In the genomic region with DNA sequence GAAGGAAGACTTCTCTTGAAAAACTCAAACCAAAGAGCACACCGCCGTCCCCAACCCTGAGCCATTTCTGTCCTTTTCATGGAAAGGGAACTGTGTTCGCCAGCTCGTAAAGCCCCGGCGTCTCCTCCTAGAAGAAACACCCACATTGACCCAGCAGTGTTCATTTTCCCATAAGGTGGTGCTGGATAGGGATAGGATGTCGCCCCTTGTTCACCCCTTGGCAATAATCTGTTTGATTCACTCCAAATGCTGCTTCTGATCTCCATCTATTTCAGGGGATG, we compare ENCODE assay signal across 26 cellular contexts.
DNase-seq lines count a peak whose midpoint lies in the region; ATAC-seq and TF ChIP-seq lines count a peak whose summit lies in the region.
"Had no signal": no experiment of that assay in that cellular context is flagged by ENCODE, and none has a peak within 500 bp of the region (broad histone marks: within the 10 kb centered on the region; RNA-seq: fewer than 3 reads in every experiment).

No MANE protein-coding gene starts in this region.

- H3K4me3 ChIP-seq in transverse colon = no peak overlapping the region
- H3K4me3 ChIP-seq: GM23338, heart left ventricle, MG63, stomach, thyroid gland had no signal

- POLR2A ChIA-PET in activated naive CD8-positive, alpha-beta T cell treated with anti-CD3 and anti-CD28 coated beads, Interleukin-2, amount 10 ng/mL, durations not matched to agents 7 days and 5 days (lab: Charles Lee) = no interaction called here

- H3K4me1 ChIP-seq in transverse colon = peaks cover 0 to 12% (median 5%) of the 10 kb centered on the region in 4 donors
- H3K4me1 ChIP-seq: stomach, thyroid gland had no signal

- no peak for TF ChIP-seq POLR2A in transverse colon (IDR thresholded peaks at IDR 0.05)

- intact Hi-C loops in transverse colon (cut with DNase I; ENCODE audit: low total_unique reads) = no loop called here

- no peak for TF ChIP-seq EP300 in transverse colon (IDR thresholded peaks at IDR 0.05; ENCODE audit: low read depth)

- H3K27ac ChIP-seq in transverse colon = peak overlapping the region in 3 of 4 donors; percentile 9 to 23 (median 21)
- H3K27ac ChIP-seq: heart left ventricle, stomach, thyroid gland had no signal

- H3K9me3 ChIP-seq in transverse colon = no peaks in the 10 kb centered on the region
- H3K9me3 ChIP-seq: heart left ventricle, MG63, stomach, thyroid gland had no signal

- WGBS in transverse colon (ENCODE audit: low coverage in 1 of 2), 2 donors = 64 to 83% methylated on average over 4 to 7 of the region's 7 CpGs

- no peaks in the 10 kb centered on the region for H3K36me3 Mint-ChIP-seq in activated naive CD8-positive, alpha-beta T cell treated with anti-CD3 and anti-CD28 coated beads, Interleukin-2, amount 10 ng/mL, durations not matched to agents 7 days and 5 days

- no peak for TF ChIP-seq CTCF in transverse colon (IDR thresholded peaks at IDR 0.05)

- no peak for ATAC-seq in activated naive CD8-positive, alpha-beta T cell treated with anti-CD3 and anti-CD28 coated beads, Interleukin-2, amount 10 ng/mL, durations not matched to agents 7 days and 5 days (ENCODE audit: low read depth)
- ATAC-seq in GM19463 (IDR thresholded peaks at IDR 0.05; ENCODE audit: unreplicated experiment) = no peak
- ATAC-seq: GM23338, heart left ventricle, Panc1 had no signal

- peak overlapping the region; percentile 45 for H3K27ac Mint-ChIP-seq in activated naive CD8-positive, alpha-beta T cell treated with anti-CD3 and anti-CD28 coated beads, Interleukin-2, amount 10 ng/mL, durations not matched to agents 7 days and 5 days
- H3K27ac Mint-ChIP-seq: activated naive CD4-positive, alpha-beta T cell treated with anti-CD3 and anti-CD28 coated beads, Interleukin-2, amount 50 U/mL, for 24 hours; GM23338; HFFc6 had no signal

- peak; percentile 57 for DNase-seq in activated CD4-positive, alpha-beta T cell treated with anti-CD3 and anti-CD28 coated beads for 48 hours
- DNase-seq in activated CD4-positive, alpha-beta T cell treated with anti-CD3 and anti-CD28 coated beads, Interleukin-2, amount 50 U/mL, for 1 hour = no peak
- peak; percentile 32 for DNase-seq in stimulated activated CD4-positive, alpha-beta T cell treated with anti-CD3 and anti-CD28 coated beads, Interleukin-4, amount 100 ng/mL, for 24 hours
- no peak for DNase-seq in stimulated activated CD4-positive, alpha-beta T cell treated with anti-CD3 and anti-CD28 coated beads, Interleukin-2, amount 100 ng/mL, for 48 hours
- no peak for DNase-seq in activated naive CD8-positive, alpha-beta T cell treated with anti-CD3 and anti-CD28 coated beads, Interleukin-2, amount 10 ng/mL, durations not matched to agents 7 days and 5 days
- DNase-seq in transverse colon = no peak
- DNase-seq in activated CD4-positive, CD25-positive, alpha-beta regulatory T cell (lab: John Stamatoyannopoulos, UW) = no peak
- DNase-seq: AML-193; caudate nucleus; CD8-positive, alpha-beta memory T cell; DMS 273 treated with DMSO at 0.1 percent for 48 hours; foreskin fibroblast; heart left ventricle; HFFc6; KBM-7; MG63; NCI-H2029 treated with DMSO at 0.1 percent for 48 hours; NCI-H226; SHP77 treated with DMSO at 0.1 percent for 48 hours; stomach; SW 1271; thyroid gland had no signal

- H3K27me3 ChIP-seq in transverse colon = no peaks in the 10 kb centered on the region
- H3K27me3 ChIP-seq: heart left ventricle, MG63, stomach, thyroid gland had no signal

- H3K4me1 Mint-ChIP-seq in activated naive CD8-positive, alpha-beta T cell treated with anti-CD3 and anti-CD28 coated beads, Interleukin-2, amount 10 ng/mL, durations not matched to agents 7 days and 5 days = peaks cover 2% of the 10 kb centered on the region
- H3K4me1 Mint-ChIP-seq: activated naive CD4-positive, alpha-beta T cell treated with anti-CD3 and anti-CD28 coated beads, Interleukin-2, amount 50 U/mL, for 24 hours had no signal

- in situ Hi-C loops in transverse colon (cut with MboI; ENCODE audit: low pct_ligation_motif_present in 1 of 4, low pct_unique_long_range_greater_than_20kb in 1 of 4, low sequenced_read_pairs in 3 of 4) = loop anchor here in 2 of 4 donors (10.0 to 25.0 kb wide), 2 partner anchors 266 to 274 kb away; no protein-coding TSS in a partner anchor

- H3K4me3 Mint-ChIP-seq in activated naive CD8-positive, alpha-beta T cell treated with anti-CD3 and anti-CD28 coated beads, Interleukin-2, amount 10 ng/mL, durations not matched to agents 7 days and 5 days = peak overlapping the region; percentile 13
- H3K4me3 Mint-ChIP-seq: activated naive CD4-positive, alpha-beta T cell treated with anti-CD3 and anti-CD28 coated beads, Interleukin-2, amount 50 U/mL, for 24 hours; CD8-positive, alpha-beta memory T cell; GM23338; HFFc6 had no signal

- H3K9me3 Mint-ChIP-seq in activated naive CD8-positive, alpha-beta T cell treated with anti-CD3 and anti-CD28 coated beads, Interleukin-2, amount 10 ng/mL, durations not matched to agents 7 days and 5 days = peaks cover 4% of the 10 kb centered on the region
- H3K9me3 Mint-ChIP-seq: activated naive CD4-positive, alpha-beta T cell treated with anti-CD3 and anti-CD28 coated beads, Interleukin-2, amount 50 U/mL, for 24 hours; CD8-positive, alpha-beta memory T cell; GM23338 had no signal

- no peaks in the 10 kb centered on the region for H3K27me3 Mint-ChIP-seq in activated naive CD8-positive, alpha-beta T cell treated with anti-CD3 and anti-CD28 coated beads, Interleukin-2, amount 10 ng/mL, durations not matched to agents 7 days and 5 days
- H3K27me3 Mint-ChIP-seq: activated naive CD4-positive, alpha-beta T cell treated with anti-CD3 and anti-CD28 coated beads, Interleukin-2, amount 50 U/mL, for 24 hours had no signal

- no peaks in the 10 kb centered on the region for H3K36me3 ChIP-seq in transverse colon
- H3K36me3 ChIP-seq: heart left ventricle, MG63, stomach, thyroid gland had no signal

Comparison
In these comparisons a context has a peak if more than half of its experiments do, and no peak if none do; other contexts are left out.
1. DNase-seq: peak in activated CD4-positive, alpha-beta T cell treated with anti-CD3 and anti-CD28 coated beads for 48 hours (single experiment) and stimulated activated CD4-positive, alpha-beta T cell treated with anti-CD3 and anti-CD28 coated beads, Interleukin-4, amount 100 ng/mL, for 24 hours (single experiment); none in activated CD4-positive, alpha-beta T cell treated with anti-CD3 and anti-CD28 coated beads, Interleukin-2, amount 50 U/mL, for 1 hour (single experiment), stimulated activated CD4-positive, alpha-beta T cell treated with anti-CD3 and anti-CD28 coated beads, Interleukin-2, amount 100 ng/mL, for 48 hours (0 of 2), activated naive CD8-positive, alpha-beta T cell treated with anti-CD3 and anti-CD28 coated beads, Interleukin-2, amount 10 ng/mL, durations not matched to agents 7 days and 5 days (single experiment), transverse colon (single experiment) and activated CD4-positive, CD25-positive, alpha-beta regulatory T cell (0 of 4).